In genomic region chr1:206422525-206422924, GRCh38 we compare ENCODE assay signal across 26 cellular contexts.
"Had no signal": no experiment of that assay in that cellular context is flagged by ENCODE, and none has a peak within 500 bp of the region (broad histone marks: within the 10 kb centered on the region; RNA-seq: fewer than 3 reads in every experiment).

No MANE protein-coding gene starts in this region.

- DNase-seq: dermis blood vessel endothelial cell; effector memory CD4-positive, alpha-beta T cell; foreskin melanocyte; glutamatergic neuron; heart right ventricle; left cardiac atrium; left lung; mesenchymal stem cell; mucosa of descending colon; naive B cell; stimulated activated CD4-positive, alpha-beta T cell treated with anti-CD3 and anti-CD28 coated beads, Interleukin-2, amount 100 ng/mL, for 24 hours; stimulated activated CD4-positive, alpha-beta T cell treated with anti-CD3 and anti-CD28 coated beads, Interleukin-4, amount 100 ng/mL, for 4 hours; stimulated activated naive CD8-positive, alpha-beta T cell treated with anti-CD3 and anti-CD28 coated beads, Interleukin-15, Interleukin-2, amounts not matched to agents 100 U/mL and 50 U/mL, for 24 hours; substantia nigra; upper lobe of left lung had no signal

- H3K4me3 ChIP-seq: coronary artery, esophagus muscularis mucosa, heart right ventricle, left lung, mucosa of descending colon, prostate gland, right atrium auricular region, thoracic aorta, tibial nerve, upper lobe of left lung had no signal

- H2AFZ ChIP-seq: parathyroid adenoma had no signal

- H3K79me2 ChIP-seq: parathyroid adenoma had no signal

- H3K27me3 ChIP-seq: esophagus muscularis mucosa, heart right ventricle, left lung, neutrophil, right atrium auricular region, tibial nerve, upper lobe of left lung had no signal

- H3K27ac ChIP-seq: coronary artery, esophagus muscularis mucosa, heart right ventricle, left lung, neutrophil, parathyroid adenoma, prostate gland, right atrium auricular region, thoracic aorta, tibial nerve, upper lobe of left lung had no signal

- H3K4me1 ChIP-seq: parathyroid adenoma, prostate gland, right atrium auricular region had no signal

- ATAC-seq: heart right ventricle; left cardiac atrium; left lung; mucosa of descending colon; natural killer cell treated with Interleukin-12 subunit alpha and Interleukin-12 subunit beta and Interleukin-15 and Interleukin-18, amount 100 ng/mL, for 72 hours; sciatic nerve; stimulated activated memory B cell treated with anti-CD40 and anti-IgM and Interleukin-4, amounts not matched to agents 10 μg/mL and 1 μg/mL and 100 μg/mL, for 72 hours; stimulated activated naive CD8-positive, alpha-beta T cell treated with anti-CD3 and anti-CD28 coated beads, Interleukin-15, Interleukin-2, amounts not matched to agents 100 U/mL and 50 U/mL, for 24 hours had no signal

- H3K9me3 ChIP-seq: esophagus muscularis mucosa, heart right ventricle, left lung, mucosa of descending colon, neutrophil, prostate gland, right atrium auricular region, thoracic aorta, tibial nerve, upper lobe of left lung had no signal

- H3K36me3 ChIP-seq: prostate gland had no signal
